Comparison of ENCODE assay signal across 1 cellular context in genomic region chr19:47863514-47863936, GRCh38.
A peak's percentile ranks its signal among the peaks of the same experiment; 100 is the strongest.
TF ChIP-seq lines count a peak whose summit lies in the region.

No MANE protein-coding gene starts in this region.

TF ChIP-seq in K562, 482 proteins besides CTCF, POLR2A, EP300 and RAD21 (continued from another document):
- TF ChIP-seq, protein P1, sequence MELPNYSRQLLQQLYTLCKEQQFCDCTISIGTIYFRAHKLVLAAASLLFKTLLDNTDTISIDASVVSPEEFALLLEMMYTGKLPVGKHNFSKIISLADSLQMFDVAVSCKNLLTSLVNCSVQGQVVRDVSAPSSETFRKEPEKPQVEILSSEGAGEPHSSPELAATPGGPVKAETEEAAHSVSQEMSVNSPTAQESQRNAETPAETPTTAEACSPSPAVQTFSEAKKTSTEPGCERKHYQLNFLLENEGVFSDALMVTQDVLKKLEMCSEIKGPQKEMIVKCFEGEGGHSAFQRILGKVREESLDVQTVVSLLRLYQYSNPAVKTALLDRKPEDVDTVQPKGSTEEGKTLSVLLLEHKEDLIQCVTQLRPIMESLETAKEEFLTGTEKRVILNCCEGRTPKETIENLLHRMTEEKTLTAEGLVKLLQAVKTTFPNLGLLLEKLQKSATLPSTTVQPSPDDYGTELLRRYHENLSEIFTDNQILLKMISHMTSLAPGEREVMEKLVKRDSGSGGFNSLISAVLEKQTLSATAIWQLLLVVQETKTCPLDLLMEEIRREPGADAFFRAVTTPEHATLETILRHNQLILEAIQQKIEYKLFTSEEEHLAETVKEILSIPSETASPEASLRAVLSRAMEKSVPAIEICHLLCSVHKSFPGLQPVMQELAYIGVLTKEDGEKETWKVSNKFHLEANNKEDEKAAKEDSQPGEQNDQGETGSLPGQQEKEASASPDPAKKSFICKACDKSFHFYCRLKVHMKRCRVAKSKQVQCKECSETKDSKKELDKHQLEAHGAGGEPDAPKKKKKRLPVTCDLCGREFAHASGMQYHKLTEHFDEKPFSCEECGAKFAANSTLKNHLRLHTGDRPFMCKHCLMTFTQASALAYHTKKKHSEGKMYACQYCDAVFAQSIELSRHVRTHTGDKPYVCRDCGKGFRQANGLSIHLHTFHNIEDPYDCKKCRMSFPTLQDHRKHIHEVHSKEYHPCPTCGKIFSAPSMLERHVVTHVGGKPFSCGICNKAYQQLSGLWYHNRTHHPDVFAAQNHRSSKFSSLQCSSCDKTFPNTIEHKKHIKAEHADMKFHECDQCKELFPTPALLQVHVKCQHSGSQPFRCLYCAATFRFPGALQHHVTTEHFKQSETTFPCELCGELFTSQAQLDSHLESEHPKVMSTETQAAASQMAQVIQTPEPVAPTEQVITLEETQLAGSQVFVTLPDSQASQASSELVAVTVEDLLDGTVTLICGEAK (IDR thresholded peaks at IDR 0.05) = no peak
- TF ChIP-seq, protein P1 (CRISPR knock-in tag; IDR thresholded peaks at IDR 0.05) = no peak
- TF ChIP-seq FIP1L1 (IDR thresholded peaks at IDR 0.05; ENCODE audit: low read depth, low read length, poor library complexity, severe bottlenecking) = no peak
- TF ChIP-seq POLR2H (tag; IDR thresholded peaks at IDR 0.05; ENCODE audit: low read depth) = no peak
- TF ChIP-seq POLR2AphosphoS2 (IDR thresholded peaks at IDR 0.05; ENCODE audit: low read length) = no peak
- TF ChIP-seq MGA (IDR thresholded peaks at IDR 0.05) = no peak
- TF ChIP-seq PCBP2 (IDR thresholded peaks at IDR 0.05; ENCODE audit: low read depth, low read length, poor library complexity, severe bottlenecking) = no peak
- peak; percentile 40; the same call in 1 of the 2 replicates for TF ChIP-seq TFAP4 (CRISPR knock-in tag; IDR thresholded peaks at IDR 0.05; ENCODE audit: borderline replicate concordance)
- 0 out of 2 replicates have a peak, but pooled peaks have one; percentile 54 for TF ChIP-seq CC2D1A (IDR thresholded peaks at IDR 0.05)
- peak; percentile 18; the same call in 1 of the 2 replicates for TF ChIP-seq TCF3 (CRISPR knock-in tag; IDR thresholded peaks at IDR 0.05)
- TF ChIP-seq, protein P2, sequence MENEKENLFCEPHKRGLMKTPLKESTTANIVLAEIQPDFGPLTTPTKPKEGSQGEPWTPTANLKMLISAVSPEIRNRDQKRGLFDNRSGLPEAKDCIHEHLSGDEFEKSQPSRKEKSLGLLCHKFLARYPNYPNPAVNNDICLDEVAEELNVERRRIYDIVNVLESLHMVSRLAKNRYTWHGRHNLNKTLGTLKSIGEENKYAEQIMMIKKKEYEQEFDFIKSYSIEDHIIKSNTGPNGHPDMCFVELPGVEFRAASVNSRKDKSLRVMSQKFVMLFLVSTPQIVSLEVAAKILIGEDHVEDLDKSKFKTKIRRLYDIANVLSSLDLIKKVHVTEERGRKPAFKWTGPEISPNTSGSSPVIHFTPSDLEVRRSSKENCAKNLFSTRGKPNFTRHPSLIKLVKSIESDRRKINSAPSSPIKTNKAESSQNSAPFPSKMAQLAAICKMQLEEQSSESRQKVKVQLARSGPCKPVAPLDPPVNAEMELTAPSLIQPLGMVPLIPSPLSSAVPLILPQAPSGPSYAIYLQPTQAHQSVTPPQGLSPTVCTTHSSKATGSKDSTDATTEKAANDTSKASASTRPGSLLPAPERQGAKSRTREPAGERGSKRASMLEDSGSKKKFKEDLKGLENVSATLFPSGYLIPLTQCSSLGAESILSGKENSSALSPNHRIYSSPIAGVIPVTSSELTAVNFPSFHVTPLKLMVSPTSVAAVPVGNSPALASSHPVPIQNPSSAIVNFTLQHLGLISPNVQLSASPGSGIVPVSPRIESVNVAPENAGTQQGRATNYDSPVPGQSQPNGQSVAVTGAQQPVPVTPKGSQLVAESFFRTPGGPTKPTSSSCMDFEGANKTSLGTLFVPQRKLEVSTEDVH (IDR thresholded peaks at IDR 0.05; ENCODE audit: low read depth, partially characterized antibody) = no peak
- TF ChIP-seq SRSF7 (optimal IDR thresholded peaks at IDR 0.05; ENCODE audit: low read depth, low read length) = no peak
- TF ChIP-seq NCOA2 (IDR thresholded peaks at IDR 0.05; ENCODE audit: partially characterized antibody in 2 of 2) = no peak
- 0 out of 2 replicates have a peak, but pooled peaks have one; percentile 14 for TF ChIP-seq MAFK (IDR thresholded peaks at IDR 0.05; ENCODE audit: low read length)
